Comparison of ENCODE assay signal across 20 cellular contexts in the genomic region with DNA sequence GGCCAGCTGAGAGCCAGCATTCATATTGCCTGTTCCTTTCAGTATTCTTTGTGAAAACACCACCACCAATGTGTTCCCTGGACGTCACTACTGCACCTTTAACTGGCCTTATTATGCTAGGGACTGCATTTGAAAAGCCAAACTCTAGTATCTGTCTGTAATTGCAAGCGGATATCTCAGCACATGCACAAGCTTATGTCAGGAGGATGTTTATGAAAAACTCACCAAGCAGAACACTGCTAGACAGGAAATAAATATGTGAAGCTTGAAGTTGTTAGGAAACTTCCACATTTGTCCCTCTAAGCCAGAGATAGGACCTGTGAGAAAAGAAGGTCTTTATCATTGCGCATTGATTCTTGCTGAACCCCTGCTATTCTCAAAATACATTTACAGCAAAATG.
DNase-seq lines count a peak whose midpoint lies in the region; ATAC-seq and TF ChIP-seq lines count a peak whose summit lies in the region.
"Had no signal": no experiment of that assay in that cellular context is flagged by ENCODE, and none has a peak within 500 bp of the region (broad histone marks: within the 10 kb centered on the region; RNA-seq: fewer than 3 reads in every experiment).

No MANE protein-coding gene starts in this region.

- peak overlapping the region; percentile 6 to 27 for H3K27ac ChIP-seq in mucosa of rectum (ENCODE audit: low read depth in 2 of 2, low read length in 2 of 2)
- H3K27ac ChIP-seq in thyroid gland: peak overlapping the region in 2 of 3 donors; percentile 4 to 17
- H3K27ac ChIP-seq: 22Rv1, HL-60, tibial nerve had no signal

- no peak overlapping the region for H3K9ac ChIP-seq in mucosa of rectum (ENCODE audit: low read depth in 1 of 2, low read length in 2 of 2)

- no peaks in the 10 kb centered on the region for H3K36me3 ChIP-seq in mucosa of rectum (ENCODE audit: control insufficient read depth in 2 of 2, insufficient read depth in 2 of 2, low read length in 2 of 2)
- no peaks in the 10 kb centered on the region for H3K36me3 ChIP-seq in thyroid gland
- H3K36me3 ChIP-seq: tibial nerve had no signal

- ATAC-seq in Right ventricle myocardium superior (ENCODE audit: poor library complexity) (peak; percentile 18), Right ventricle myocardium inferior (no peak), HG02884 (IDR thresholded peaks at IDR 0.05; ENCODE audit: unreplicated experiment) (no peak), HG02571 (IDR thresholded peaks at IDR 0.05; ENCODE audit: unreplicated experiment) (no peak), GM18861 (IDR thresholded peaks at IDR 0.05; ENCODE audit: unreplicated experiment) (no peak)
- ATAC-seq: activated CD8-positive, alpha-beta memory T cell treated with anti-CD3 and anti-CD28 coated beads, Interleukin-2, amount 10 ng/mL, durations not matched to agents 7 days and 5 days; K562 had no signal

- H3K4me1 ChIP-seq in mucosa of rectum (ENCODE audit: control insufficient read depth in 2 of 2, insufficient read depth in 2 of 2, low read length in 2 of 2) (peaks cover 8 to 14% of the 10 kb centered on the region in 2 donors), thyroid gland (peaks cover 9 to 10% of the 10 kb centered on the region in 2 donors)

- no peak for TF ChIP-seq POLR2A in thyroid gland (IDR thresholded peaks at IDR 0.05)

- 57 to 58% methylated on average over 3 of the region's 3 CpGs for WGBS in thyroid gland, 2 donors

- H3K9me3 ChIP-seq in mucosa of rectum (ENCODE audit: control insufficient read depth in 2 of 2, low read length in 2 of 2): no peaks in the 10 kb centered on the region
- no peaks in the 10 kb centered on the region for H3K9me3 ChIP-seq in thyroid gland
- H3K9me3 ChIP-seq: tibial nerve had no signal

- no peak for DNase-seq in Right ventricle myocardium superior
- no peak for DNase-seq in Right ventricle myocardium inferior (ENCODE audit: missing footprints)
- DNase-seq in fibroblast of villous mesenchyme (ENCODE audit: low read depth): peak; percentile 33
- no peak for DNase-seq in thyroid gland
- DNase-seq: activated CD4-positive, CD25-positive, alpha-beta regulatory T cell treated with anti-CD3 and anti-CD28 coated beads, Interleukin-2, amount 50 U/mL, for 72 hours; activated CD8-positive, alpha-beta memory T cell treated with anti-CD3 and anti-CD28 coated beads, Interleukin-2, amount 10 ng/mL, durations not matched to agents 7 days and 5 days; activated gamma-delta T cell; C1 segment of cervical spinal cord; cerebellar nuclear complex; NCI-H748 treated with DMSO at 0.1 percent for 48 hours; stimulated activated CD4-positive, alpha-beta T cell treated with anti-CD3 and anti-CD28 coated beads, Interleukin-4, amount 100 ng/mL, for 1 hour had no signal

- H3K4me3 ChIP-seq in fibroblast of villous mesenchyme (ENCODE audit: low read depth, low read length) (no peak overlapping the region), mucosa of rectum (ENCODE audit: low read length in 2 of 2) (no peak overlapping the region), thyroid gland (replicated peaks in 1 of 3) (no peak overlapping the region)
- H3K4me3 ChIP-seq: K562, lung, tibial nerve had no signal

- intact Hi-C loops in Right ventricle myocardium superior (cut with DNase I) (no loop called here), Right ventricle myocardium inferior (cut with DNase I) (no loop called here), thyroid gland (cut with DNase I) (no loop called here)

- H3K27me3 ChIP-seq in mucosa of rectum (ENCODE audit: control insufficient read depth in 2 of 2, insufficient read depth in 2 of 2, low read length in 2 of 2) (no peaks in the 10 kb centered on the region), thyroid gland (no peaks in the 10 kb centered on the region)
- H3K27me3 ChIP-seq: tibial nerve had no signal

- TF ChIP-seq CTCF in fibroblast of villous mesenchyme (IDR thresholded peaks at IDR 0.05; ENCODE audit: insufficient read depth, low read depth, low read length): no peak
- TF ChIP-seq CTCF in thyroid gland (IDR thresholded peaks at IDR 0.05): no peak
